Comparison of ENCODE assay signal across 17 cellular contexts in genomic region chr5:36610629-36611028, GRCh38. TPM values are rescaled to one million over a fixed set of nuclear protein-coding genes. Genes with fewer than 3 reads are reported as not detected.
"Had no signal": no experiment of that assay in that cellular context is flagged by ENCODE, and none has a peak within 500 bp of the region (broad histone marks: within the 10 kb centered on the region; RNA-seq: fewer than 3 reads in every experiment).

No MANE protein-coding gene starts in this region.

- H3K36me3 Mint-ChIP-seq: activated naive CD8-positive, alpha-beta T cell had no signal

- H3K36me3 ChIP-seq: colonic mucosa, lower lobe of right lung, neutrophil, sigmoid colon, thyroid gland had no signal

- H3K9me3 ChIP-seq: colonic mucosa, lower lobe of right lung, neutrophil, sigmoid colon, thyroid gland had no signal

- H3K4me3 ChIP-seq: colonic mucosa, lower lobe of right lung, sigmoid colon, thyroid gland had no signal

- H3K4me3 Mint-ChIP-seq: activated naive CD8-positive, alpha-beta T cell; activated T-cell treated with anti-CD3 and anti-CD28 coated beads, Interleukin-2, amount 50 U/mL, for 4 hours; naive B cell; stimulated activated naive CD8-positive, alpha-beta T cell treated with anti-CD3 and anti-CD28 coated beads, Interleukin-15, Interleukin-2, amounts not matched to agents 100 ng/mL and 50 ng/mL, for 24 hours had no signal

- ATAC-seq: activated T-cell treated with anti-CD3 and anti-CD28 coated beads, Interleukin-2, amount 50 U/mL, for 4 hours; lower lobe of right lung had no signal

- H3K27ac ChIP-seq: colonic mucosa, lower lobe of right lung, neutrophil, sigmoid colon, thyroid gland had no signal

- DNase-seq: activated CD4-positive, alpha-beta T cell treated with anti-CD3 and anti-CD28 coated beads, Interleukin-2, amount 50 U/mL, for 48 hours; activated CD4-positive, CD25-positive, alpha-beta regulatory T cell treated with anti-CD3 and anti-CD28 coated beads, Interleukin-2, amount 50 U/mL, for 72 hours; activated effector memory CD4-positive, alpha-beta T cell treated with anti-CD3 and anti-CD28 coated beads, Interleukin-2, amount 50 U/mL, for 16 hours; activated T-cell treated with anti-CD3 and anti-CD28 coated beads, Interleukin-2, amount 50 U/mL, for 4 hours; colonic mucosa; effector CD4-positive, alpha-beta T cell; lower lobe of right lung; naive B cell; sigmoid colon; stimulated activated CD4-positive, alpha-beta T cell treated with anti-CD3 and anti-CD28 coated beads, Interleukin-2, amount 100 ng/mL, for 48 hours; stimulated activated CD8-positive, alpha-beta memory T cell treated with anti-CD3 and anti-CD28 coated beads, Interleukin-4, amount 100 ng/mL, for 48 hours; T-helper 2 cell; thyroid gland had no signal

- H3K9me3 Mint-ChIP-seq: activated T-cell treated with anti-CD3 and anti-CD28 coated beads, Interleukin-2, amount 50 U/mL, for 4 hours; stimulated activated naive CD8-positive, alpha-beta T cell treated with anti-CD3 and anti-CD28 coated beads, Interleukin-15, Interleukin-2, amounts not matched to agents 100 ng/mL and 50 ng/mL, for 24 hours had no signal

- H3K4me1 ChIP-seq: colonic mucosa, lower lobe of right lung had no signal

- H3K27me3 ChIP-seq: colonic mucosa, neutrophil, thyroid gland had no signal

- H3K27ac Mint-ChIP-seq: activated naive CD8-positive, alpha-beta T cell; naive B cell; stimulated activated naive CD8-positive, alpha-beta T cell treated with anti-CD3 and anti-CD28 coated beads, Interleukin-15, Interleukin-2, amounts not matched to agents 100 ng/mL and 50 ng/mL, for 24 hours had no signal

RNA-seq across cellular contexts. Expression of gene SLC1A3, which starts 4.2 kb away (rescaled TPM):
- total RNA-seq: endothelial cell of umbilical vein had no signal
